ENCODE assay signal across 10 cellular contexts in genomic region chr6:52664991-52665686, GRCh38. TPM values are rescaled to one million over a fixed set of nuclear protein-coding genes. Genes with fewer than 3 reads are reported as not detected.
DNase-seq lines count a peak whose midpoint lies in the region; ATAC-seq, FAIRE-seq and TF ChIP-seq lines count a peak whose summit lies in the region.
"Had no signal": no experiment of that assay in that cellular context is flagged by ENCODE, and none has a peak within 500 bp of the region (broad histone marks: within the 10 kb centered on the region; RNA-seq: fewer than 3 reads in every experiment).

No MANE protein-coding gene starts in this region.

- peaks cover 2% of the 10 kb centered on the region for H3K27me3 Mint-ChIP-seq in neural progenitor cell (ENCODE audit: insufficient read depth, low read depth)
- no peaks in the 10 kb centered on the region for H3K27me3 Mint-ChIP-seq in activated CD8-positive, alpha-beta T cell treated with anti-CD3 and anti-CD28 coated beads, Interleukin-2, amount 10 ng/mL, durations not matched to agents 7 days and 5 days (ENCODE audit: low read depth)

- no peak for ATAC-seq in activated CD8-positive, alpha-beta T cell treated with anti-CD3 and anti-CD28 coated beads, Interleukin-2, amount 10 ng/mL, durations not matched to agents 7 days and 5 days
- no peak for ATAC-seq in HG02840 (IDR thresholded peaks at IDR 0.05; ENCODE audit: low FRiP score, unreplicated experiment)

- H3K36me3 ChIP-seq in KOPT-K1 (ENCODE audit: insufficient read depth, low read length) = peaks cover 4% of the 10 kb centered on the region; the same call in 1 of the 2 replicates
- peaks cover 12% of the 10 kb centered on the region for H3K36me3 ChIP-seq in ectodermal cell (ENCODE audit: control insufficient read depth, insufficient read depth, low read length)
- no peaks in the 10 kb centered on the region for H3K36me3 ChIP-seq in neural progenitor cell

- peak overlapping the region; percentile 14 for H3K9ac ChIP-seq in neural progenitor cell

- POLR2A ChIA-PET in activated CD8-positive, alpha-beta T cell treated with anti-CD3 and anti-CD28 coated beads, Interleukin-2, amount 10 ng/mL, durations not matched to agents 7 days and 5 days (lab: Charles Lee) = interaction anchor here (1.0 to 1.4 kb wide), 2 partner anchors 246 to 250 kb away, joined by 5 to 6 read pairs; partner anchors contain the start of gene EFHC1

- H3K4me3 ChIP-seq in AG10803 (ENCODE audit: low read length) = peak overlapping the region; percentile 79
- H3K4me3 ChIP-seq in ectodermal cell (ENCODE audit: insufficient read depth, low read depth, low read length) = peak overlapping the region; percentile 63
- peak overlapping the region; percentile 60 for H3K4me3 ChIP-seq in neural progenitor cell

- H2AFZ ChIP-seq in neural progenitor cell (replicated peaks) = peak overlapping the region; percentile 78

- TF ChIP-seq CTCF in AG10803 (conservative IDR thresholded peaks at IDR 0.05; ENCODE audit: low read length) (no peak), neural progenitor cell (IDR thresholded peaks at IDR 0.05) (no peak)

- H3K4me2 ChIP-seq in neural progenitor cell = peak overlapping the region; percentile 89

- H3K79me2 ChIP-seq in neural progenitor cell (ENCODE audit: low read depth) = peaks cover 17% of the 10 kb centered on the region

- WGBS in ectodermal cell, 2 experiments = 83 to 85% methylated on average over 10 of the region's 10 CpGs

- CTCF ChIA-PET in activated CD8-positive, alpha-beta T cell treated with anti-CD3 and anti-CD28 coated beads, Interleukin-2, amount 10 ng/mL, durations not matched to agents 7 days and 5 days (lab: Charles Lee) = interaction anchor here (0.8 to 2.4 kb wide), 8 partner anchors 13 to 380 kb away, joined by 3 to 16 read pairs (median 10); partner anchors contain the start of genes EFHC1 and MCM3

- no peaks in the 10 kb centered on the region for H3K9me3 Mint-ChIP-seq in neural progenitor cell
- H3K9me3 Mint-ChIP-seq in activated CD8-positive, alpha-beta T cell treated with anti-CD3 and anti-CD28 coated beads, Interleukin-2, amount 10 ng/mL, durations not matched to agents 7 days and 5 days (ENCODE audit: insufficient read depth) = no peaks in the 10 kb centered on the region
- H3K9me3 Mint-ChIP-seq: T-helper 1 cell treated with Interleukin-12 subunit alpha and Interleukin-12 subunit beta and Interleukin-4 antibody, amounts not matched to agents 30 μg/mL and 1 μg/mL, for 36 hours had no signal

- no peak for DNase-seq in AG10803 (ENCODE audit: low read depth)
- no peak for DNase-seq in neural progenitor cell (ENCODE audit: low spot score)
- DNase-seq in GM19239 (ENCODE audit: insufficient read length, low spot score) = no peak
- DNase-seq in activated CD8-positive, alpha-beta T cell treated with anti-CD3 and anti-CD28 coated beads, Interleukin-2, amount 10 ng/mL, durations not matched to agents 7 days and 5 days = no peak
- no peak for DNase-seq in frontal cortex (ENCODE audit: low spot score in 2 of 2)

- H3K27ac ChIP-seq in KOPT-K1 (ENCODE audit: low read depth, low read length, poor library complexity, severe bottlenecking) (peak overlapping the region; percentile 63), ectodermal cell (ENCODE audit: insufficient read depth, low read depth, low read length, poor library complexity, severe bottlenecking) (no peak overlapping the region), neural progenitor cell (no peak overlapping the region)

- peaks cover 12% of the 10 kb centered on the region for H3K36me3 Mint-ChIP-seq in neural progenitor cell
- peaks cover 8% of the 10 kb centered on the region for H3K36me3 Mint-ChIP-seq in activated CD8-positive, alpha-beta T cell treated with anti-CD3 and anti-CD28 coated beads, Interleukin-2, amount 10 ng/mL, durations not matched to agents 7 days and 5 days (ENCODE audit: low read depth)

- H3K9me3 ChIP-seq in KOPT-K1 (ENCODE audit: insufficient read depth, low read length, poor library complexity, severe bottlenecking) (no peaks in the 10 kb centered on the region), ectodermal cell (ENCODE audit: control insufficient read depth, low read length) (no peaks in the 10 kb centered on the region), neural progenitor cell (ENCODE audit: low read depth) (no peaks in the 10 kb centered on the region)

- no peak overlapping the region for H3K4me3 Mint-ChIP-seq in neural progenitor cell
- H3K4me3 Mint-ChIP-seq in activated CD8-positive, alpha-beta T cell treated with anti-CD3 and anti-CD28 coated beads, Interleukin-2, amount 10 ng/mL, durations not matched to agents 7 days and 5 days = no peak overlapping the region
- H3K4me3 Mint-ChIP-seq: T-helper 1 cell treated with Interleukin-12 subunit alpha and Interleukin-12 subunit beta and Interleukin-4 antibody, amounts not matched to agents 30 μg/mL and 1 μg/mL, for 36 hours had no signal

- H3K4me1 ChIP-seq in ectodermal cell (ENCODE audit: control insufficient read depth, insufficient read depth, low read length) (peaks cover 19% of the 10 kb centered on the region), neural progenitor cell (peaks cover 23% of the 10 kb centered on the region)

- H4K20me1 ChIP-seq in neural progenitor cell (ENCODE audit: low read depth) = no peaks in the 10 kb centered on the region

- FAIRE-seq in GM19239 (lab: Jason Lieb, UNC) = no peak
- FAIRE-seq in frontal cortex (lab: Jason Lieb, UNC) = no peak
- FAIRE-seq: G401.6 had no signal

- peaks cover 3% of the 10 kb centered on the region for H3F3A ChIP-seq in neural progenitor cell (ENCODE audit: low read depth)

- H3K27me3 ChIP-seq in ectodermal cell (ENCODE audit: control insufficient read depth, insufficient read depth, low read length, poor library complexity, severe bottlenecking) = no peaks in the 10 kb centered on the region
- H3K27me3 ChIP-seq in neural progenitor cell = no peaks in the 10 kb centered on the region

- H3K4me1 Mint-ChIP-seq in neural progenitor cell = peaks cover 9% of the 10 kb centered on the region
- H3K4me1 Mint-ChIP-seq in activated CD8-positive, alpha-beta T cell treated with anti-CD3 and anti-CD28 coated beads, Interleukin-2, amount 10 ng/mL, durations not matched to agents 7 days and 5 days (ENCODE audit: low read depth) = peaks cover 5% of the 10 kb centered on the region

- H3K27ac Mint-ChIP-seq in neural progenitor cell = no peak overlapping the region
- H3K27ac Mint-ChIP-seq in activated CD8-positive, alpha-beta T cell treated with anti-CD3 and anti-CD28 coated beads, Interleukin-2, amount 10 ng/mL, durations not matched to agents 7 days and 5 days = no peak overlapping the region
- H3K27ac Mint-ChIP-seq: T-helper 1 cell treated with Interleukin-12 subunit alpha and Interleukin-12 subunit beta and Interleukin-4 antibody, amounts not matched to agents 30 μg/mL and 1 μg/mL, for 36 hours had no signal

RNA-seq across cellular contexts. Expression of gene TMEM14A, which starts 5.8 kb away (rescaled TPM):
- polyA plus RNA-seq in ectodermal cell (2013, experiment 1 of 4) = 25.6 TPM
- polyA plus RNA-seq in ectodermal cell (2013, experiment 2 of 4) = 26.8 TPM
- polyA plus RNA-seq in ectodermal cell (2013, experiment 3 of 4) = 26.6 TPM
- polyA plus RNA-seq in ectodermal cell (2013, experiment 4 of 4) = 29.3 TPM
- total RNA-seq in neural progenitor cell (ENCODE audit: low replicate concordance) = 23.4 and 33.7 TPM in 2 replicates
- 10 to 100 TPM; 21.5 to 22.2 TPM for total RNA-seq in activated CD8-positive, alpha-beta T cell treated with anti-CD3 and anti-CD28 coated beads, Interleukin-2, amount 10 ng/mL, durations not matched to agents 7 days and 5 days
- 102 TPM for total RNA-seq in frontal cortex
